37 cellular contexts compared by ENCODE assay signal in genomic region chr12:110802489-110802888, GRCh38. TPM values are rescaled to one million over a fixed set of nuclear protein-coding genes. Genes with fewer than 3 reads are reported as not detected.
"Had no signal": no experiment of that assay in that cellular context is flagged by ENCODE, and none has a peak within 500 bp of the region (broad histone marks: within the 10 kb centered on the region; RNA-seq: fewer than 3 reads in every experiment).

No MANE protein-coding gene starts in this region.

- H3K36me3 ChIP-seq: MG63 had no signal

- H3K27me3 ChIP-seq: MG63 had no signal

- H3K4me3 ChIP-seq: MG63 had no signal

- DNase-seq: Karpas-422, Kasumi-1, MG63, MM.1S, MV-4-11, NCI-H1048, NCI-H1092, NCI-H1092 treated with DMSO at 0.1 percent for 48 hours, NCI-H1105, NCI-H1105 treated with DMSO at 0.1 percent for 48 hours, NCI-H1417, NCI-H1417 treated with DMSO at 0.1 percent for 48 hours, NCI-H1436, NCI-H1436 treated with DMSO at 0.1 percent for 48 hours, NCI-H146, NCI-H1694, NCI-H1694 treated with DMSO at 0.1 percent for 48 hours, NCI-H187, NCI-H187 treated with DMSO at 0.1 percent for 48 hours, NCI-H1930, NCI-H2029, NCI-H2029 treated with DMSO at 0.1 percent for 48 hours, NCI-H2081, NCI-H2081 treated with DMSO at 0.1 percent for 48 hours, NCI-H2107, NCI-H2171, NCI-H2171 treated with DMSO at 0.1 percent for 48 hours, NCI-H2227 treated with DMSO at 0.1 percent for 48 hours, NCI-H345, NCI-H446, NCI-H446 treated with DMSO at 0.1 percent for 48 hours, NCI-H510A, NCI-H510A treated with DMSO at 0.1 percent for 48 hours had no signal

- H3K9me3 ChIP-seq: MG63 had no signal

RNA-seq across cellular contexts. Expression of gene CCDC63, which starts 44.3 kb away (rescaled TPM):
- total RNA-seq: LHCN-M2, M059J, MCF 10A, NCI-H460 had no signal
